23 cellular contexts compared by ENCODE assay signal in genomic region chr21:22083899-22084298, GRCh38.
"Had no signal": no experiment of that assay in that cellular context is flagged by ENCODE, and none has a peak within 500 bp of the region (broad histone marks: within the 10 kb centered on the region; RNA-seq: fewer than 3 reads in every experiment).

No MANE protein-coding gene starts in this region.

- H3K4me3 ChIP-seq: esophagus muscularis mucosa, gastroesophageal sphincter, hepatocyte, lung, pancreas, stomach, thoracic aorta, transverse colon had no signal

- ATAC-seq: effector memory CD8-positive, alpha-beta T cell; gastroesophageal sphincter; left colon; left ventricle myocardium superior; pancreas; right cardiac atrium had no signal

- DNase-seq: effector memory CD8-positive, alpha-beta T cell; glutamatergic neuron; kidney; left colon; left ventricle myocardium superior; mesenchymal stem cell; midbrain; naive B cell; occipital lobe; pancreas; right cardiac atrium; small intestine; stimulated activated CD4-positive, alpha-beta T cell treated with anti-CD3 and anti-CD28 coated beads, Interleukin-12 subunit alpha, Interleukin-12 subunit beta, amount 100 ng/mL, for 4 hours; stimulated activated naive CD4-positive, alpha-beta T cell; stomach; substantia nigra; transverse colon had no signal

- H3K4me2 ChIP-seq: hepatocyte had no signal

- H3K79me2 ChIP-seq: hepatocyte had no signal

- H3K27ac ChIP-seq: epithelial cell of prostate, esophagus muscularis mucosa, gastroesophageal sphincter, hepatocyte, pancreas, stomach, thoracic aorta, transverse colon had no signal

- H2AFZ ChIP-seq: hepatocyte had no signal

- H3K36me3 ChIP-seq: esophagus muscularis mucosa, gastroesophageal sphincter, pancreas, stomach, thoracic aorta, transverse colon had no signal

- H3K27me3 ChIP-seq: esophagus muscularis mucosa, gastroesophageal sphincter, hepatocyte, pancreas, stomach, transverse colon had no signal

- H3K9me3 ChIP-seq: gastroesophageal sphincter, pancreas, thoracic aorta had no signal
